8 cellular contexts compared by ENCODE assay signal in the genomic region with DNA sequence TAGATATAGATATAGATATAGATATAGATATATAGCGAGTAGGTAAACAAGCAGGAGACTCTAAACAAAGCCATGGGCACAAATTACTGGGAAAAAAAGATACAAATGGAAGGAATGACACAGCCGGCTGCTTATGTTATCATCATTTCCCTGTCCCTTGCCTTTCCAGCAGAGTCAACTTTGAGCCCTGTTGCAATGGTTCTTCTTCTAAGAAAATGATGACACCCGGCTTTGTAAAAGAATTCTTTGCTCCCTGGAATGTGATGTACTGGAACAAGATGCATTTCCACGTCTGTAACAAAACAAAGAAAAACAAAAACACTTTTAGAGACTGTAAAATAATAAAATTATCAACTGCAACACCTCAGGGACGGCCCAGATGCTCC.
DNase-seq lines count a peak whose midpoint lies in the region; ATAC-seq and TF ChIP-seq lines count a peak whose summit lies in the region.

No MANE protein-coding gene starts in this region.

- ATAC-seq in heart right ventricle: peak in 1 of 8 donors; percentile 20
- ATAC-seq in HG03025 (IDR thresholded peaks at IDR 0.05; ENCODE audit: low FRiP score, unreplicated experiment): no peak
- ATAC-seq in HG02571 (IDR thresholded peaks at IDR 0.05; ENCODE audit: unreplicated experiment): no peak

- no peak overlapping the region for H2BK12ac ChIP-seq in mesenchymal stem cell (ENCODE audit: low read length in 2 of 2)

- H2AFZ ChIP-seq in mesenchymal stem cell (ENCODE audit: low read depth, low read length): no peak overlapping the region

- no peak overlapping the region for H3K4ac ChIP-seq in mesenchymal stem cell (ENCODE audit: low read depth in 1 of 2, low read length in 2 of 2)

- no peak for DNase-seq in heart right ventricle
- no peak for DNase-seq in cardiac septum (ENCODE audit: low spot score)
- DNase-seq in cardiac fibroblast (ENCODE audit: low read depth in 2 of 2): peak in 1 of 2 donors; percentile 41
- DNase-seq in mesenchymal stem cell: no peak
- DNase-seq in type B pancreatic cell (ENCODE audit: extremely low spot score, unreplicated experiment): no peak
- no peak for DNase-seq in NCI-H2171 (lab: John Stamatoyannopoulos, UW)

- H3K4me2 ChIP-seq in mesenchymal stem cell (ENCODE audit: low read length, poor library complexity, severe bottlenecking): no peak overlapping the region

- no peak overlapping the region for H2BK5ac ChIP-seq in mesenchymal stem cell (ENCODE audit: low read depth, low read length, poor library complexity, severe bottlenecking)

- no peaks in the 10 kb centered on the region for H3K4me1 Mint-ChIP-seq in type B pancreatic cell (ENCODE audit: unreplicated experiment)

- H3K9me3 ChIP-seq in heart right ventricle: peaks cover 0 to 25% (median 3%) of the 10 kb centered on the region in 11 donors
- H3K9me3 ChIP-seq in mesenchymal stem cell (ENCODE audit: control insufficient read depth, low read length): peaks cover 9% of the 10 kb centered on the region

- peaks cover 3% of the 10 kb centered on the region for H3K27me3 Mint-ChIP-seq in type B pancreatic cell

- no peak overlapping the region for H3K27ac Mint-ChIP-seq in type B pancreatic cell

- no peak overlapping the region for H4K91ac ChIP-seq in mesenchymal stem cell (ENCODE audit: low read length)

- H3K23ac ChIP-seq in mesenchymal stem cell (ENCODE audit: low read length in 2 of 2): no peak overlapping the region

- H3K18ac ChIP-seq in mesenchymal stem cell (ENCODE audit: low read depth in 1 of 2, low read length in 2 of 2): no peak overlapping the region

- no peak for TF ChIP-seq CTCF in heart right ventricle (IDR thresholded peaks at IDR 0.05)
- TF ChIP-seq CTCF in cardiac fibroblast (IDR thresholded peaks at IDR 0.05; ENCODE audit: low read depth, low read length): no peak
- TF ChIP-seq CTCF in type B pancreatic cell (conservative IDR thresholded peaks at IDR 0.05): no peak

- H3K27ac ChIP-seq in heart right ventricle (peak overlapping the region in 2 of 10 donors; percentile 2 to 79), mesenchymal stem cell (ENCODE audit: low read length, poor library complexity, severe bottlenecking) (no peak overlapping the region)

- no peaks in the 10 kb centered on the region for H3K36me3 ChIP-seq in heart right ventricle
- no peaks in the 10 kb centered on the region for H3K36me3 ChIP-seq in mesenchymal stem cell (ENCODE audit: control insufficient read depth in 1 of 2, insufficient read depth in 2 of 2, low read depth in 1 of 2, low read length in 2 of 2)

- WGBS in heart right ventricle, 2 donors: 50% methylated on average over 5 of the region's 5 CpGs
- WGBS in mesenchymal stem cell: 69% methylated on average over 5 of the region's 5 CpGs

- no peak overlapping the region for H3K14ac ChIP-seq in mesenchymal stem cell (ENCODE audit: low read length in 2 of 2)

- H3K4me3 ChIP-seq in heart right ventricle: peak overlapping the region; percentile 31 to 76 (median 60)
- peak overlapping the region; percentile 29 to 54 for H3K4me3 ChIP-seq in cardiac fibroblast (replicated peaks in 1 of 2; ENCODE audit: low read depth in 2 of 2, low read length in 2 of 2)
- peak overlapping the region in 1 of 2 experiments; percentile 80 for H3K4me3 ChIP-seq in mesenchymal stem cell (ENCODE audit: insufficient read depth in 1 of 2, low read depth in 1 of 2, low read length in 2 of 2)

- no peak overlapping the region for H2AK5ac ChIP-seq in mesenchymal stem cell (ENCODE audit: low read length, severe bottlenecking)

- no peak overlapping the region for H2BK120ac ChIP-seq in mesenchymal stem cell (ENCODE audit: low read depth, low read length)

- H3K27me3 ChIP-seq in heart right ventricle (peaks cover 0 to 15% (median 0%) of the 10 kb centered on the region in 7 donors), mesenchymal stem cell (ENCODE audit: control insufficient read depth in 1 of 2, insufficient read depth in 1 of 2, low read length in 2 of 2) (no peaks in the 10 kb centered on the region)

- H3K4me1 ChIP-seq in heart right ventricle: peaks cover 0 to 13% (median 8%) of the 10 kb centered on the region in 9 donors
- H3K4me1 ChIP-seq in mesenchymal stem cell (ENCODE audit: control insufficient read depth, insufficient read depth, low read depth, low read length): peaks cover 1% of the 10 kb centered on the region

- intact Hi-C loops in heart right ventricle (cut with DNase I): no loop called here
- intact Hi-C loops in cardiac septum (cut with DNase I): no loop called here

- H3K9ac ChIP-seq in mesenchymal stem cell (ENCODE audit: low read length): peak overlapping the region; percentile 87

- peaks cover 9% of the 10 kb centered on the region for H3K9me3 Mint-ChIP-seq in type B pancreatic cell

- H3K4me3 Mint-ChIP-seq in type B pancreatic cell: peak overlapping the region; percentile 70

- no peaks in the 10 kb centered on the region for H3K36me3 Mint-ChIP-seq in type B pancreatic cell

- H2BK15ac ChIP-seq in mesenchymal stem cell (ENCODE audit: low read depth, poor library complexity, severe bottlenecking): no peak overlapping the region

- no peak overlapping the region for H4K8ac ChIP-seq in mesenchymal stem cell (ENCODE audit: low read length)

- H3K79me1 ChIP-seq in mesenchymal stem cell (replicated peaks; ENCODE audit: low read length, poor library complexity, severe bottlenecking): no peaks in the 10 kb centered on the region
